8 cellular contexts compared by ENCODE assay signal in the genomic region with DNA sequence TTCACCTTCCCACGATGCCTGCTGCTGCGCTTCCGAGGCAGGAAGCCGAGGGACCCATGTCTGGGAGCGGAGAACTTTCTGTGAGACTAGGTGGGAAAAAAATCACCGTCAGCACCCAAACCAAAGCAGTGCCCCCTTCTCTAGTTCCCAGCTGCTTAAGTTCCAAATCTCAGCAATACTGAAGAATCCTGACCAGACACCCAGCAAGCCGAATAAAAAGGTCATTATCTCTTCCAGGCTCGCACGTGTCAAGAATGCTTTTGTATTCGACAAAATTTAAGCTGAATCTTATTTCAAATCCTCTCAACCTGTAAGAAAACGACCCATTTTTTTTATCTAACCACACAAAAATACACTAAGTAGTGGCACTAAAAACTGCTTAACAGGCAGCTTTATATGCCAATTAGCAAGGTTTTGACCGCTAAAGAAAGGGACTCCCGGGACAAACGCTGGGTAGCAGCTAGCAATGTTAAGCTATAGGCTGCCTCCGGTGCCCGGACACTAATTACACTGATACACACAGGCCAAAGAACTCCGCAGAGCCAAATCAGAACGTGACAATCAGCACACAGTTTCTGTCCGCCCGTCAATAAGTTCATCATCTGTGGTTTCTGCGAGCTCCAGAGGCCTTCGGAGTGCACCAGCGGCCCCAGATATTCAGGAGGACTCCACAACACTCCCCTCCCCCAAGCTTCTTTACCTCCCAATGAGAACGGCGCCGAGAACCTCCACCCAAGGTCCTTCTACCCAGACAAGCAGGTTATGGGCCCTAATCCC. TPM values are rescaled to one million over a fixed set of nuclear protein-coding genes. Genes with fewer than 3 reads are reported as not detected.
DNase-seq lines count a peak whose midpoint lies in the region; ATAC-seq, FAIRE-seq and TF ChIP-seq lines count a peak whose summit lies in the region.

No MANE protein-coding gene starts in this region.

- H3K4me1 Mint-ChIP-seq in CD8-positive, alpha-beta memory T cell = peaks cover 47 to 59% (median 57%) of the 10 kb centered on the region in 3 donors
- peaks cover 39% of the 10 kb centered on the region for H3K4me1 Mint-ChIP-seq in T-helper 1 cell treated with Interleukin-12 subunit alpha and Interleukin-12 subunit beta and Interleukin-4 antibody, amounts not matched to agents 30 μg/mL and 1 μg/mL, for 36 hours (ENCODE audit: low read depth)
- H3K4me1 Mint-ChIP-seq in natural killer cell = peaks cover 34 to 64% of the 10 kb centered on the region in 2 donors

- TF ChIP-seq CTCF in natural killer cell (IDR thresholded peaks at IDR 0.05) = no peak

- POLR2A ChIA-PET in CD8-positive, alpha-beta memory T cell (lab: Charles Lee) = interaction anchor here (0.6 to 7.0 kb wide), 29 partner anchors 8 to 616 kb away, joined by 3 to 89 read pairs (median 4); partner anchors contain the start of genes ATF4, CBX7, PDGFB and RPS19BP1
- POLR2A ChIA-PET in HEK293T (lab: Yijun Ruan, JAX) = interaction anchor here (0.6 to 7.7 kb wide), 74 partner anchors 7 to 637 kb away, joined by 3 to 176 read pairs (median 7); partner anchors contain the start of genes ATF4, CBX6, CBX7 and JOSD1

- ATAC-seq in natural killer cell = peak; percentile 5 to 10 (median 9)
- ATAC-seq in GM18520 (IDR thresholded peaks at IDR 0.05; ENCODE audit: unreplicated experiment) = no peak

- no peak for TF ChIP-seq POLR2A in GM12891 (IDR thresholded peaks at IDR 0.05; ENCODE audit: low read depth, low read length)

- peak overlapping the region; percentile 95 to 100 (median 99) for H3K4me3 Mint-ChIP-seq in CD8-positive, alpha-beta memory T cell
- peak overlapping the region; percentile 96 for H3K4me3 Mint-ChIP-seq in T-helper 1 cell treated with Interleukin-12 subunit alpha and Interleukin-12 subunit beta and Interleukin-4 antibody, amounts not matched to agents 30 μg/mL and 1 μg/mL, for 36 hours
- peak overlapping the region; percentile 99 for H3K4me3 Mint-ChIP-seq in natural killer cell

- peaks cover 0 to 10% of the 10 kb centered on the region in 2 donors for H3K27me3 Mint-ChIP-seq in CD8-positive, alpha-beta memory T cell
- no peaks in the 10 kb centered on the region for H3K27me3 Mint-ChIP-seq in T-helper 1 cell treated with Interleukin-12 subunit alpha and Interleukin-12 subunit beta and Interleukin-4 antibody, amounts not matched to agents 30 μg/mL and 1 μg/mL, for 36 hours (ENCODE audit: low read depth)
- H3K27me3 Mint-ChIP-seq in natural killer cell (ENCODE audit: low read depth in 2 of 2) = no peaks in the 10 kb centered on the region

- H3K9me3 ChIP-seq in CD8-positive, alpha-beta memory T cell (ENCODE audit: low read length) = no peaks in the 10 kb centered on the region

- CTCF ChIA-PET in CD8-positive, alpha-beta memory T cell (lab: Charles Lee) = interaction anchor here (0.7 to 7.0 kb wide), 20 partner anchors 9 to 571 kb away, joined by 3 to 178 read pairs (median 4); partner anchors contain the start of genes ATF4, CBX6 and CBX7
- CTCF ChIA-PET in HEK293T (lab: Yijun Ruan, JAX) = interaction anchor here (0.5 to 2.1 kb wide), 3 partner anchors 12 to 164 kb away, joined by 3 to 10 read pairs (median 5); no protein-coding TSS in a partner anchor

- H3K36me3 ChIP-seq in CD8-positive, alpha-beta memory T cell (ENCODE audit: insufficient read depth, low read length) = peaks cover 52% of the 10 kb centered on the region

- peak overlapping the region; percentile 90 to 99 (median 97) for H3K27ac Mint-ChIP-seq in CD8-positive, alpha-beta memory T cell
- peak overlapping the region; percentile 96 for H3K27ac Mint-ChIP-seq in T-helper 1 cell treated with Interleukin-12 subunit alpha and Interleukin-12 subunit beta and Interleukin-4 antibody, amounts not matched to agents 30 μg/mL and 1 μg/mL, for 36 hours
- H3K27ac Mint-ChIP-seq in natural killer cell = peak overlapping the region; percentile 99 to 100

- H3K36me3 Mint-ChIP-seq in CD8-positive, alpha-beta memory T cell = peaks cover 8 to 64% (median 15%) of the 10 kb centered on the region in 3 donors
- peaks cover 49% of the 10 kb centered on the region for H3K36me3 Mint-ChIP-seq in T-helper 1 cell treated with Interleukin-12 subunit alpha and Interleukin-12 subunit beta and Interleukin-4 antibody, amounts not matched to agents 30 μg/mL and 1 μg/mL, for 36 hours (ENCODE audit: low read depth)
- no peaks in the 10 kb centered on the region for H3K36me3 Mint-ChIP-seq in natural killer cell

- peaks cover 44% of the 10 kb centered on the region for H3K4me1 ChIP-seq in CD8-positive, alpha-beta memory T cell (ENCODE audit: insufficient read depth, low read length)

- peaks cover 0 to 3% (median 0%) of the 10 kb centered on the region in 5 donors for H3K9me3 Mint-ChIP-seq in CD8-positive, alpha-beta memory T cell
- H3K9me3 Mint-ChIP-seq in T-helper 1 cell treated with Interleukin-12 subunit alpha and Interleukin-12 subunit beta and Interleukin-4 antibody, amounts not matched to agents 30 μg/mL and 1 μg/mL, for 36 hours = no peaks in the 10 kb centered on the region
- no peaks in the 10 kb centered on the region for H3K9me3 Mint-ChIP-seq in natural killer cell

- DNase-seq in CD8-positive, alpha-beta memory T cell = peak in 3 of 5 donors; percentile 22 to 62 (median 30)
- DNase-seq in HEK293T (ENCODE audit: extremely low spot score) (no peak), epithelial cell of prostate (ENCODE audit: low read depth, low spot score) (no peak), natural killer cell (no peak), GM12891 (ENCODE audit: insufficient read length, low spot score) (no peak), NCI-H187 treated with DMSO at 0.1 percent for 48 hours (lab: John Stamatoyannopoulos, UW) (no peak)

- H3K4me3 ChIP-seq in CD8-positive, alpha-beta memory T cell (ENCODE audit: low read length) = peak overlapping the region; percentile 95

- FAIRE-seq in GM12891 (lab: Jason Lieb, UNC) = no peak

- intact Hi-C loops in natural killer cell (cut with micrococcal nuclease) = loop anchor here (1.0 to 5.0 kb wide), 4 partner anchors 81 to 311 kb away; partner anchors contain the start of gene TAB1

- H3K27me3 ChIP-seq in CD8-positive, alpha-beta memory T cell (ENCODE audit: insufficient read depth, low read length, poor library complexity, severe bottlenecking) = no peaks in the 10 kb centered on the region

- peak overlapping the region; percentile 93 for H3K27ac ChIP-seq in CD8-positive, alpha-beta memory T cell (ENCODE audit: low read depth, low read length)
- H3K27ac ChIP-seq in epithelial cell of prostate = peak overlapping the region; percentile 98

TF ChIP-seq in HEK293T, 16 proteins besides CTCF, POLR2A, EP300 and RAD21:
- TF ChIP-seq, protein P1, sequence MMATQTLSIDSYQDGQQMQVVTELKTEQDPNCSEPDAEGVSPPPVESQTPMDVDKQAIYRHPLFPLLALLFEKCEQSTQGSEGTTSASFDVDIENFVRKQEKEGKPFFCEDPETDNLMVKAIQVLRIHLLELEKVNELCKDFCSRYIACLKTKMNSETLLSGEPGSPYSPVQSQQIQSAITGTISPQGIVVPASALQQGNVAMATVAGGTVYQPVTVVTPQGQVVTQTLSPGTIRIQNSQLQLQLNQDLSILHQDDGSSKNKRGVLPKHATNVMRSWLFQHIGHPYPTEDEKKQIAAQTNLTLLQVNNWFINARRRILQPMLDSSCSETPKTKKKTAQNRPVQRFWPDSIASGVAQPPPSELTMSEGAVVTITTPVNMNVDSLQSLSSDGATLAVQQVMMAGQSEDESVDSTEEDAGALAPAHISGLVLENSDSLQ (IDR thresholded peaks at IDR 0.05) = no peak
- TF ChIP-seq SUZ12 (IDR thresholded peaks at IDR 0.05) (no peak), CTBP1 (IDR thresholded peaks at IDR 0.05; ENCODE audit: borderline replicate concordance) (no peak), NFRKB (IDR thresholded peaks at IDR 0.05) (0 out of 2 replicates have a peak, but pooled peaks have one; percentile 17), ELF4 (IDR thresholded peaks at IDR 0.05) (no peak), FOXM1 (IDR thresholded peaks at IDR 0.05; ENCODE audit: borderline replicate concordance) (no peak), LEF1 (IDR thresholded peaks at IDR 0.05; ENCODE audit: borderline replicate concordance) (no peak), ARNT (IDR thresholded peaks at IDR 0.05) (no peak), L3MBTL2 (conservative IDR thresholded peaks at IDR 0.05) (peak; percentile 20; the same call in 1 of the 2 replicates), SP1 (IDR thresholded peaks at IDR 0.05) (no peak), ZNF384 (IDR thresholded peaks at IDR 0.05) (no peak)

TF ChIP-seq in GM12891, 5 proteins besides CTCF, POLR2A, EP300 and RAD21:
- TF ChIP-seq TAF1 (IDR thresholded peaks at IDR 0.05; ENCODE audit: low read depth, low read length) = no peak
- TF ChIP-seq POU2F2 (IDR thresholded peaks at IDR 0.05; ENCODE audit: low read depth, low read length) = no peak
- TF ChIP-seq SPI1 (IDR thresholded peaks at IDR 0.05; ENCODE audit: low read depth, low read length) = no peak
- TF ChIP-seq POLR2AphosphoS5 (IDR thresholded peaks at IDR 0.05; ENCODE audit: low read depth, low read length) = no peak
- no peak for TF ChIP-seq PAX5 (IDR thresholded peaks at IDR 0.05; ENCODE audit: insufficient read depth, low read length, severe bottlenecking)

RNA-seq across cellular contexts. Expression of gene RPL3, which starts 0.7 kb away (rescaled TPM):
- total RNA-seq in CD8-positive, alpha-beta memory T cell = 1,000 to 10,000 TPM; 2,574 to 2,607 TPM
- 3,654 TPM for polyA plus RNA-seq in CD8-positive, alpha-beta memory T cell
- total RNA-seq in natural killer cell = 1,000 to 10,000 TPM; 1,534 to 1,757 (median 1,614) TPM
- 5,515 TPM for polyA plus RNA-seq in GM12891 (2012; ENCODE audit: low read depth, missing spikeins)

RNA-seq across cellular contexts. Expression of gene SYNGR1, which starts 31.1 kb away (rescaled TPM):
- 1 to 10 TPM; 2.4 to 2.9 TPM for total RNA-seq in CD8-positive, alpha-beta memory T cell
- 10.1 TPM for polyA plus RNA-seq in CD8-positive, alpha-beta memory T cell
- total RNA-seq in natural killer cell = 10 to 100 TPM; 30.3 to 35.7 (median 31.3) TPM
- 4.9 TPM for polyA plus RNA-seq in GM12891 (2012; ENCODE audit: low read depth, missing spikeins)

Comparison
In these comparisons a context has a peak if more than half of its experiments do, and no peak if none do; other contexts are left out.
1. DNase-seq: peak in CD8-positive, alpha-beta memory T cell (3 of 5); none in HEK293T (single experiment), epithelial cell of prostate (single experiment), natural killer cell (single experiment), GM12891 (single experiment) and NCI-H187 treated with DMSO at 0.1 percent for 48 hours (single experiment).
2. RNA of gene SYNGR1, which starts 31.1 kb away (total RNA-seq): 30.3 to 35.7 TPM in natural killer cell; 2.4 to 2.9 TPM in CD8-positive, alpha-beta memory T cell; every median in the first group is over 4 times any median in the second.
3. Peak in every context shown above with its lines, with median percentiles within 50 percentile points of each other: H3K27ac Mint-ChIP-seq and H3K4me3 Mint-ChIP-seq.